In genomic region chr5:4420177-4420576, GRCh38 we compare ENCODE assay signal across 2 cellular contexts.
TF ChIP-seq lines count a peak whose summit lies in the region.

No MANE protein-coding gene starts in this region.

TF ChIP-seq in HepG2, 621 proteins besides CTCF, POLR2A, EP300 and RAD21:
- no peak for TF ChIP-seq ZNF546 (CRISPR knock-in tag; conservative IDR thresholded peaks at IDR 0.05)
- 0 out of 2 replicates have a peak, but pooled peaks have one; percentile 37 for TF ChIP-seq NBN (conservative IDR thresholded peaks at IDR 0.05)
- no peak for TF ChIP-seq SMARCC2 (IDR thresholded peaks at IDR 0.05)
- no peak for TF ChIP-seq ATAD3A (CRISPR knock-in tag; IDR thresholded peaks at IDR 0.05)
- TF ChIP-seq ZNF563 (CRISPR knock-in tag; IDR thresholded peaks at IDR 0.05), result no peak
- TF ChIP-seq, protein P1, sequence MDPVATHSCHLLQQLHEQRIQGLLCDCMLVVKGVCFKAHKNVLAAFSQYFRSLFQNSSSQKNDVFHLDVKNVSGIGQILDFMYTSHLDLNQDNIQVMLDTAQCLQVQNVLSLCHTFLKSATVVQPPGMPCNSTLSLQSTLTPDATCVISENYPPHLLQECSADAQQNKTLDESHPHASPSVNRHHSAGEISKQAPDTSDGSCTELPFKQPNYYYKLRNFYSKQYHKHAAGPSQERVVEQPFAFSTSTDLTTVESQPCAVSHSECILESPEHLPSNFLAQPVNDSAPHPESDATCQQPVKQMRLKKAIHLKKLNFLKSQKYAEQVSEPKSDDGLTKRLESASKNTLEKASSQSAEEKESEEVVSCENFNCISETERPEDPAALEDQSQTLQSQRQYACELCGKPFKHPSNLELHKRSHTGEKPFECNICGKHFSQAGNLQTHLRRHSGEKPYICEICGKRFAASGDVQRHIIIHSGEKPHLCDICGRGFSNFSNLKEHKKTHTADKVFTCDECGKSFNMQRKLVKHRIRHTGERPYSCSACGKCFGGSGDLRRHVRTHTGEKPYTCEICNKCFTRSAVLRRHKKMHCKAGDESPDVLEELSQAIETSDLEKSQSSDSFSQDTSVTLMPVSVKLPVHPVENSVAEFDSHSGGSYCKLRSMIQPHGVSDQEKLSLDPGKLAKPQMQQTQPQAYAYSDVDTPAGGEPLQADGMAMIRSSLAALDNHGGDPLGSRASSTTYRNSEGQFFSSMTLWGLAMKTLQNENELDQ (CRISPR knock-in tag; IDR thresholded peaks at IDR 0.05; ENCODE audit: borderline replicate concordance), result no peak
- TF ChIP-seq GFI1 (CRISPR knock-in tag; IDR thresholded peaks at IDR 0.05; ENCODE audit: borderline replicate concordance), result no peak
- TF ChIP-seq IKZF1 (IDR thresholded peaks at IDR 0.05), result 0 out of 2 replicates have a peak, but pooled peaks have one; percentile 46
- no peak for TF ChIP-seq MIER3 (CRISPR knock-in tag; IDR thresholded peaks at IDR 0.05; ENCODE audit: borderline replicate concordance)
- TF ChIP-seq ATM (IDR thresholded peaks at IDR 0.05; ENCODE audit: borderline replicate concordance), result peak; percentile 30; the same call in 1 of the 2 replicates
- peak; percentile 76 for TF ChIP-seq MNT (IDR thresholded peaks at IDR 0.05)
- no peak for TF ChIP-seq HDAC2 (CRISPR knock-in tag; IDR thresholded peaks at IDR 0.05)
- TF ChIP-seq ZNF10 (CRISPR knock-in tag; IDR thresholded peaks at IDR 0.05; ENCODE audit: borderline replicate concordance, low read depth), result no peak
- no peak for TF ChIP-seq PAF1 (CRISPR knock-in tag; IDR thresholded peaks at IDR 0.05)
- no peak for TF ChIP-seq ZNF326 (CRISPR knock-in tag; IDR thresholded peaks at IDR 0.05; ENCODE audit: borderline replicate concordance)

TF ChIP-seq in H1, 55 proteins besides CTCF, POLR2A, EP300 and RAD21:
- TF ChIP-seq CTBP2 (IDR thresholded peaks at IDR 0.05; ENCODE audit: borderline replicate concordance, insufficient read depth, insufficient read length, low read length), result no peak
- TF ChIP-seq KDM5A (IDR thresholded peaks at IDR 0.05; ENCODE audit: low read length), result no peak
- TF ChIP-seq, protein P2, sequence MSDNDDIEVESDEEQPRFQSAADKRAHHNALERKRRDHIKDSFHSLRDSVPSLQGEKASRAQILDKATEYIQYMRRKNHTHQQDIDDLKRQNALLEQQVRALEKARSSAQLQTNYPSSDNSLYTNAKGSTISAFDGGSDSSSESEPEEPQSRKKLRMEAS (IDR thresholded peaks at IDR 0.05), result no peak
- no peak for TF ChIP-seq TCF12 (IDR thresholded peaks at IDR 0.05; ENCODE audit: low read depth, low read length)
- no peak for TF ChIP-seq CHD7 (IDR thresholded peaks at IDR 0.05; ENCODE audit: insufficient replicate concordance, low read length)
